Comparison of ENCODE assay signal across 1 cellular context in genomic region chr7:1218541-1219165, GRCh38.
TF ChIP-seq lines count a peak whose summit lies in the region.

No MANE protein-coding gene starts in this region.

TF ChIP-seq in WTC11, 78 proteins besides CTCF, POLR2A, EP300 and RAD21 (continued from another document):
- TF ChIP-seq FOXP4 (CRISPR knock-in tag; IDR thresholded peaks at IDR 0.05) (no peak), TCF7 (CRISPR knock-in tag; IDR thresholded peaks at IDR 0.05; ENCODE audit: low read depth) (no peak), TEAD4 (CRISPR knock-in tag; IDR thresholded peaks at IDR 0.05) (no peak)
